ENCODE assay signal across 8 cellular contexts in the genomic region with DNA sequence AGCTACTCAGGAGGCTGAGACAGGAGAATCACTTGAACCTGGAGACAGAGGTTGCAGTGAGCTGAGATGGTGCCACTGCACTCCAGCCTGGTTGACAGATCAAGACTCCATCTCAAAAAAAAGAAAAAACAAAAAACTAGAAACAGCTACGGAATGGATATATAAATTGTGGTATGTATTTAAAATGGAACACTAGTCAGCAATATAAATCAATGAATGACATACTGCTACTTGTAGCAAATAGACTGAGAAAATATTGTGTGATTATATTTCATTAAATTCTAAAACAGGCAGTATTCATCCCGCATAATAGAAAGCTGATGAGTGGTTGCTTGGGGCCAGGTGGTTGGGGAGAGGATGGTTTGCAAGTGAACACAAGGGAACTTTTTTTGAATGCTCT.
"Had no signal": no experiment of that assay in that cellular context is flagged by ENCODE, and none has a peak within 500 bp of the region (broad histone marks: within the 10 kb centered on the region; RNA-seq: fewer than 3 reads in every experiment).

No MANE protein-coding gene starts in this region.

- DNase-seq: GDM1, GF-D8 had no signal

- H3K4me3 ChIP-seq: GM12878 had no signal

- ATAC-seq: GM12878 had no signal

- FAIRE-seq: G401.6, GM12878, GM12891, GM12892, GM18507, GM19239 had no signal
